9 cellular contexts compared by ENCODE assay signal in genomic region chr10:102230861-102231356, GRCh38. TPM values are rescaled to one million over a fixed set of nuclear protein-coding genes. Genes with fewer than 3 reads are reported as not detected.
DNase-seq lines count a peak whose midpoint lies in the region; ATAC-seq, FAIRE-seq and TF ChIP-seq lines count a peak whose summit lies in the region.
"Had no signal": no experiment of that assay in that cellular context is flagged by ENCODE, and none has a peak within 500 bp of the region (broad histone marks: within the 10 kb centered on the region; RNA-seq: fewer than 3 reads in every experiment).

No MANE protein-coding gene starts in this region.

- no peaks in the 10 kb centered on the region for H3F3A ChIP-seq in OCI-LY1 (ENCODE audit: insufficient read depth, low read length)
- peaks cover 4% of the 10 kb centered on the region for H3F3A ChIP-seq in smooth muscle cell (ENCODE audit: low read depth)

- DNase-seq in GM12864 (ENCODE audit: low read depth) (no peak), smooth muscle cell (lab: John Stamatoyannopoulos, UW; ENCODE audit: unreplicated experiment) (no peak), occipital lobe (lab: John Stamatoyannopoulos, UW) (no peak), RCC 7860 (ENCODE audit: low spot score) (no peak)
- peak; percentile 75 for DNase-seq in activated naive CD8-positive, alpha-beta T cell treated with anti-CD3 and anti-CD28 coated beads, Interleukin-2, amount 10 ng/mL, durations not matched to agents 7 days and 5 days

- no peak for FAIRE-seq in RCC 7860 (lab: Jason Lieb, UNC)

- POLR2A ChIA-PET in activated naive CD8-positive, alpha-beta T cell treated with anti-CD3 and anti-CD28 coated beads, Interleukin-2, amount 10 ng/mL, durations not matched to agents 7 days and 5 days (lab: Charles Lee) = interaction anchor here (0.6 to 3.5 kb wide), 10 partner anchors 14 to 248 kb away, joined by 3 to 19 read pairs (median 6); partner anchors contain the start of genes CUEDC2, GBF1, NFKB2 and NOLC1

- H3K36me3 ChIP-seq in OCI-LY1 (ENCODE audit: insufficient read depth, low read length) (no peaks in the 10 kb centered on the region), iPS-15b (ENCODE audit: control insufficient read depth, insufficient read depth, low read length) (no peaks in the 10 kb centered on the region), smooth muscle cell (ENCODE audit: low read depth) (no peaks in the 10 kb centered on the region)

- H3K27ac ChIP-seq in OCI-LY1 (ENCODE audit: low read depth, low read length, poor library complexity, severe bottlenecking) = no peak overlapping the region
- H3K27ac ChIP-seq in smooth muscle cell (ENCODE audit: low read depth) = no peak overlapping the region

- H3K36me3 Mint-ChIP-seq in activated naive CD8-positive, alpha-beta T cell treated with anti-CD3 and anti-CD28 coated beads, Interleukin-2, amount 10 ng/mL, durations not matched to agents 7 days and 5 days = no peaks in the 10 kb centered on the region

- peaks cover 14% of the 10 kb centered on the region for H3K4me1 Mint-ChIP-seq in activated naive CD8-positive, alpha-beta T cell treated with anti-CD3 and anti-CD28 coated beads, Interleukin-2, amount 10 ng/mL, durations not matched to agents 7 days and 5 days

- no peaks in the 10 kb centered on the region for H3K79me2 ChIP-seq in OCI-LY1 (ENCODE audit: insufficient read depth, low read length)
- no peaks in the 10 kb centered on the region for H3K79me2 ChIP-seq in smooth muscle cell (ENCODE audit: low read depth)

- peak overlapping the region; percentile 76 for H3K4me2 ChIP-seq in OCI-LY1 (ENCODE audit: low read length)
- peak overlapping the region; percentile 84 for H3K4me2 ChIP-seq in smooth muscle cell

- H3K9me2 ChIP-seq in OCI-LY1 (ENCODE audit: low read depth, low read length) = no peaks in the 10 kb centered on the region

- no peaks in the 10 kb centered on the region for H3K9me3 Mint-ChIP-seq in activated naive CD8-positive, alpha-beta T cell treated with anti-CD3 and anti-CD28 coated beads, Interleukin-2, amount 10 ng/mL, durations not matched to agents 7 days and 5 days

- H3K27me3 ChIP-seq in OCI-LY1 (ENCODE audit: insufficient read depth, low read length) (no peaks in the 10 kb centered on the region), iPS-15b (ENCODE audit: control insufficient read depth, insufficient read depth, low read length) (peaks cover 88% of the 10 kb centered on the region), smooth muscle cell (ENCODE audit: low read depth) (peaks cover 30% of the 10 kb centered on the region)

- H3K9me3 ChIP-seq in OCI-LY1 (ENCODE audit: low read length) (no peaks in the 10 kb centered on the region), iPS-15b (ENCODE audit: control insufficient read depth, insufficient read depth, low read length) (no peaks in the 10 kb centered on the region), smooth muscle cell (replicated peaks; ENCODE audit: low read depth) (no peaks in the 10 kb centered on the region)

- peaks cover 54% of the 10 kb centered on the region for H3K27me3 Mint-ChIP-seq in activated naive CD8-positive, alpha-beta T cell treated with anti-CD3 and anti-CD28 coated beads, Interleukin-2, amount 10 ng/mL, durations not matched to agents 7 days and 5 days

- ATAC-seq in activated naive CD8-positive, alpha-beta T cell treated with anti-CD3 and anti-CD28 coated beads, Interleukin-2, amount 10 ng/mL, durations not matched to agents 7 days and 5 days (ENCODE audit: low read depth) = no peak
- ATAC-seq in HG03139 (IDR thresholded peaks at IDR 0.05; ENCODE audit: unreplicated experiment) = no peak

- 3% methylated on average over 52 of the region's 52 CpGs for WGBS in smooth muscle cell (ENCODE audit: low lambda C conversion rate)

- H3K4me3 ChIP-seq in GM12864 (ENCODE audit: low read depth, low read length) (peak overlapping the region; percentile 48), OCI-LY1 (ENCODE audit: low read depth, low read length, poor library complexity, severe bottlenecking) (peak overlapping the region; percentile 60), iPS-15b (ENCODE audit: low read depth, low read length) (peak overlapping the region; percentile 68), smooth muscle cell (peak overlapping the region; percentile 51)

- peak; percentile 45 for TF ChIP-seq CTCF in GM12864 (IDR thresholded peaks at IDR 0.05; ENCODE audit: low read depth, low read length, missing control alignments)
- peak; percentile 33; the same call in 1 of the 2 replicates for TF ChIP-seq CTCF in OCI-LY1 (IDR thresholded peaks at IDR 0.05; ENCODE audit: low read length)
- no peak for TF ChIP-seq CTCF in smooth muscle cell (IDR thresholded peaks at IDR 0.05; ENCODE audit: borderline replicate concordance, insufficient read depth, poor library complexity, severe bottlenecking)

- no peak overlapping the region for H2AFZ ChIP-seq in OCI-LY1 (ENCODE audit: low read length)
- peak overlapping the region; percentile 61 for H2AFZ ChIP-seq in smooth muscle cell (ENCODE audit: low read depth)

- H3K4me3 Mint-ChIP-seq in activated naive CD8-positive, alpha-beta T cell treated with anti-CD3 and anti-CD28 coated beads, Interleukin-2, amount 10 ng/mL, durations not matched to agents 7 days and 5 days = peak overlapping the region; percentile 67

- H3K9ac ChIP-seq in OCI-LY1 (ENCODE audit: low read length) (peak overlapping the region; percentile 47; the same call in 1 of the 2 replicates), iPS-15b (ENCODE audit: low read depth, low read length) (no peak overlapping the region), smooth muscle cell (ENCODE audit: low read depth) (no peak overlapping the region)

- peaks cover 12% of the 10 kb centered on the region for H3K4me1 ChIP-seq in OCI-LY1 (ENCODE audit: insufficient read depth, low read length, severe bottlenecking)
- peaks cover 4% of the 10 kb centered on the region for H3K4me1 ChIP-seq in iPS-15b (ENCODE audit: control insufficient read depth, insufficient read depth, low read length)
- peaks cover 11% of the 10 kb centered on the region for H3K4me1 ChIP-seq in smooth muscle cell (ENCODE audit: low read depth)

- H4K20me1 ChIP-seq in OCI-LY1 (ENCODE audit: insufficient read depth, low read length) = no peaks in the 10 kb centered on the region
- H4K20me1 ChIP-seq in smooth muscle cell (ENCODE audit: low read depth) = no peaks in the 10 kb centered on the region

- no peak overlapping the region for H3K27ac Mint-ChIP-seq in activated naive CD8-positive, alpha-beta T cell treated with anti-CD3 and anti-CD28 coated beads, Interleukin-2, amount 10 ng/mL, durations not matched to agents 7 days and 5 days

RNA-seq across cellular contexts. Expression of gene ELOVL3, which starts 4.8 kb away (rescaled TPM):
- under 1 TPM in 1 of 2 experiments, not detected in 1; 0.22 TPM for total RNA-seq in activated naive CD8-positive, alpha-beta T cell treated with anti-CD3 and anti-CD28 coated beads, Interleukin-2, amount 10 ng/mL, durations not matched to agents 7 days and 5 days
- total RNA-seq in smooth muscle cell = 0.63 and 1.5 TPM in 2 replicates
- 1.1 and 1.2 TPM in 2 replicates for polyA plus RNA-seq in smooth muscle cell
- 0.16 TPM for total RNA-seq in occipital lobe
- total RNA-seq: T-helper 1 cell treated with Interleukin-12 subunit alpha and Interleukin-12 subunit beta and Interleukin-4 antibody, amounts not matched to agents 30 ng/mL and 1 ng/mL, for 36 hours had no signal

RNA-seq across cellular contexts. Expression of gene PITX3, which starts 10.4 kb away (rescaled TPM):
- not detected for total RNA-seq in activated naive CD8-positive, alpha-beta T cell treated with anti-CD3 and anti-CD28 coated beads, Interleukin-2, amount 10 ng/mL, durations not matched to agents 7 days and 5 days
- total RNA-seq in smooth muscle cell (not detected in 2 replicates), occipital lobe (not detected)
- 2.0 TPM in 2 replicates for polyA plus RNA-seq in smooth muscle cell
- total RNA-seq: T-helper 1 cell treated with Interleukin-12 subunit alpha and Interleukin-12 subunit beta and Interleukin-4 antibody, amounts not matched to agents 30 ng/mL and 1 ng/mL, for 36 hours had no signal

RNA-seq across cellular contexts. Expression of gene GBF1, which starts 14.4 kb away (rescaled TPM):
- 10 to 100 TPM; 40.1 to 40.6 TPM for total RNA-seq in activated naive CD8-positive, alpha-beta T cell treated with anti-CD3 and anti-CD28 coated beads, Interleukin-2, amount 10 ng/mL, durations not matched to agents 7 days and 5 days
- 53.5 and 56.4 TPM in 2 replicates for total RNA-seq in smooth muscle cell
- polyA plus RNA-seq in smooth muscle cell = 44.4 and 52.8 TPM in 2 replicates
- 16.5 TPM for total RNA-seq in occipital lobe
